ENCODE assay signal across 14 cellular contexts in genomic region chr14:68638817-68639517, GRCh38.
DNase-seq lines count a peak whose midpoint lies in the region; ATAC-seq and TF ChIP-seq lines count a peak whose summit lies in the region.
"Had no signal": no experiment of that assay in that cellular context is flagged by ENCODE, and none has a peak within 500 bp of the region (broad histone marks: within the 10 kb centered on the region; RNA-seq: fewer than 3 reads in every experiment).

No MANE protein-coding gene starts in this region.

- H3K27ac ChIP-seq in GM23338 (ENCODE audit: low read depth) (no peak overlapping the region), liver (ENCODE audit: low read depth in 1 of 2, low read length in 2 of 2) (peak overlapping the region; percentile 7 to 40), smooth muscle cell (ENCODE audit: low read depth) (peak overlapping the region; percentile 37)
- H3K27ac ChIP-seq: brain microvascular endothelial cell had no signal

- H4K20me1 ChIP-seq in GM23338 (replicated peaks; ENCODE audit: insufficient read depth) (no peaks in the 10 kb centered on the region), smooth muscle cell (ENCODE audit: low read depth) (no peaks in the 10 kb centered on the region)

- H3K79me2 ChIP-seq in GM23338 (replicated peaks; ENCODE audit: insufficient read depth) (no peaks in the 10 kb centered on the region), smooth muscle cell (ENCODE audit: low read depth) (no peaks in the 10 kb centered on the region)

- WGBS in liver = 68% methylated on average over 6 of the region's 6 CpGs
- 79% methylated on average over 6 of the region's 6 CpGs for WGBS in smooth muscle cell (ENCODE audit: low lambda C conversion rate)

- TF ChIP-seq CTCF in GM23338 (conservative IDR thresholded peaks at IDR 0.05; ENCODE audit: low read depth in 2 of 2) = no peak
- no peak for TF ChIP-seq CTCF in liver (IDR thresholded peaks at IDR 0.05; ENCODE audit: low read depth, low read length, missing input control)
- TF ChIP-seq CTCF in smooth muscle cell (IDR thresholded peaks at IDR 0.05; ENCODE audit: borderline replicate concordance, insufficient read depth, poor library complexity, severe bottlenecking) = no peak
- TF ChIP-seq CTCF in GM20000 (IDR thresholded peaks at IDR 0.05; ENCODE audit: extremely low read depth, missing control alignments) = no peak

- H3K27me3 ChIP-seq in GM23338 (ENCODE audit: insufficient read depth) = no peaks in the 10 kb centered on the region
- H3K27me3 ChIP-seq in liver (ENCODE audit: control insufficient read depth in 4 of 4, insufficient read depth in 4 of 4, low read length in 3 of 4) = no peaks in the 10 kb centered on the region
- H3K27me3 ChIP-seq in smooth muscle cell (ENCODE audit: low read depth) = no peaks in the 10 kb centered on the region
- H3K27me3 ChIP-seq: brain microvascular endothelial cell had no signal

- H2AFZ ChIP-seq in GM23338 (peak overlapping the region; percentile 74), smooth muscle cell (ENCODE audit: low read depth) (peak overlapping the region; percentile 78)

- ATAC-seq in GM23338 = peak; percentile 40; the same call in 2 of the 3 replicates
- ATAC-seq: naive thymus-derived CD4-positive, alpha-beta T cell had no signal

- H3K36me3 ChIP-seq in GM23338 (ENCODE audit: insufficient read depth) (no peaks in the 10 kb centered on the region; the same call in 1 of the 2 replicates), liver (ENCODE audit: control insufficient read depth in 4 of 4, insufficient read depth in 3 of 4, low read depth in 1 of 4, low read length in 3 of 4) (no peaks in the 10 kb centered on the region), smooth muscle cell (ENCODE audit: low read depth) (no peaks in the 10 kb centered on the region)
- H3K36me3 ChIP-seq: brain microvascular endothelial cell had no signal

- TF ChIP-seq RAD21 in liver (IDR thresholded peaks at IDR 0.05) = no peak

- H3K27ac Mint-ChIP-seq in GM23338 = no peak overlapping the region
- H3K27ac Mint-ChIP-seq: naive thymus-derived CD4-positive, alpha-beta T cell; T-helper 2 cell treated with Interferon-gamma antibody and Interleukin-4, amounts not matched to agents 5 μg/mL and 100 μg/mL, for 36 hours had no signal

- no peak for DNase-seq in GM23338 (ENCODE audit: low spot score)
- DNase-seq in ecto neural progenitor cell (ENCODE audit: low spot score) = peak; percentile 25
- no peak for DNase-seq in smooth muscle cell (lab: John Stamatoyannopoulos, UW; ENCODE audit: unreplicated experiment)
- DNase-seq in stimulated activated CD4-positive, alpha-beta T cell treated with anti-CD3 and anti-CD28 coated beads, Interleukin-1b, Interleukin-23, amount 100 ng/mL, for 48 hours = no peak
- DNase-seq in GM20000 (ENCODE audit: low spot score) = no peak
- no peak for DNase-seq in SKM-1 (lab: John Stamatoyannopoulos, UW; ENCODE audit: unreplicated experiment)
- no peak for DNase-seq in A172 (ENCODE audit: low spot score)
- DNase-seq: brain microvascular endothelial cell, Karpas-422, NCI-H187, NCI-H526 had no signal

- H3K9me3 ChIP-seq in liver (ENCODE audit: control insufficient read depth in 4 of 4, low read length in 3 of 4) = peaks cover 0 to 8% (median 1%) of the 10 kb centered on the region in 4 donors
- H3K9me3 ChIP-seq in smooth muscle cell (replicated peaks; ENCODE audit: low read depth) = no peaks in the 10 kb centered on the region

- peaks cover 13% of the 10 kb centered on the region; the same call in 2 of the 3 replicates for H3K36me3 Mint-ChIP-seq in GM23338 (ENCODE audit: low read depth)

- H3K4me1 ChIP-seq in GM23338 (ENCODE audit: insufficient read depth) = peaks cover 8% of the 10 kb centered on the region; the same call in 1 of the 2 replicates
- H3K4me1 ChIP-seq in liver (ENCODE audit: control insufficient read depth in 4 of 4, insufficient read depth in 4 of 4, low read length in 3 of 4) = peaks cover 10 to 14% (median 10%) of the 10 kb centered on the region in 4 donors
- H3K4me1 ChIP-seq in smooth muscle cell (ENCODE audit: low read depth) = peaks cover 7% of the 10 kb centered on the region

- peaks cover 27% of the 10 kb centered on the region for H3K9me3 Mint-ChIP-seq in GM23338

- peaks cover 10% of the 10 kb centered on the region for H3K4me1 Mint-ChIP-seq in GM23338

- H3K27me3 Mint-ChIP-seq in GM23338 (ENCODE audit: insufficient read depth, low read depth, poor library complexity) = peaks cover 2% of the 10 kb centered on the region

- H3K9ac ChIP-seq in liver (ENCODE audit: low read depth in 1 of 2, low read length in 2 of 2) (no peak overlapping the region), smooth muscle cell (ENCODE audit: low read depth) (no peak overlapping the region)

- H3K9me2 ChIP-seq in GM23338 (ENCODE audit: insufficient read depth) = no peaks in the 10 kb centered on the region

- no peak overlapping the region for H3K4me3 ChIP-seq in GM23338
- H3K4me3 ChIP-seq in liver (ENCODE audit: low read depth in 1 of 3, low read length in 3 of 3) = no peak overlapping the region
- no peak overlapping the region for H3K4me3 ChIP-seq in smooth muscle cell

- H3F3A ChIP-seq in GM23338 (replicated peaks; ENCODE audit: low read depth) (no peaks in the 10 kb centered on the region), smooth muscle cell (ENCODE audit: low read depth) (peaks cover 14% of the 10 kb centered on the region)

- no peak overlapping the region for H3K4me3 Mint-ChIP-seq in GM23338
- H3K4me3 Mint-ChIP-seq: naive thymus-derived CD4-positive, alpha-beta T cell; T-helper 2 cell treated with Interferon-gamma antibody and Interleukin-4, amounts not matched to agents 5 μg/mL and 100 μg/mL, for 36 hours had no signal

- peak overlapping the region; percentile 38; the same call in 1 of the 2 replicates for H3K4me2 ChIP-seq in GM23338
- no peak overlapping the region for H3K4me2 ChIP-seq in smooth muscle cell

TF ChIP-seq in GM23338, 12 proteins besides CTCF, POLR2A, EP300 and RAD21:
- TF ChIP-seq STAT1 (IDR thresholded peaks at IDR 0.05; ENCODE audit: unreplicated experiment) = no peak
- TF ChIP-seq, protein P1, sequence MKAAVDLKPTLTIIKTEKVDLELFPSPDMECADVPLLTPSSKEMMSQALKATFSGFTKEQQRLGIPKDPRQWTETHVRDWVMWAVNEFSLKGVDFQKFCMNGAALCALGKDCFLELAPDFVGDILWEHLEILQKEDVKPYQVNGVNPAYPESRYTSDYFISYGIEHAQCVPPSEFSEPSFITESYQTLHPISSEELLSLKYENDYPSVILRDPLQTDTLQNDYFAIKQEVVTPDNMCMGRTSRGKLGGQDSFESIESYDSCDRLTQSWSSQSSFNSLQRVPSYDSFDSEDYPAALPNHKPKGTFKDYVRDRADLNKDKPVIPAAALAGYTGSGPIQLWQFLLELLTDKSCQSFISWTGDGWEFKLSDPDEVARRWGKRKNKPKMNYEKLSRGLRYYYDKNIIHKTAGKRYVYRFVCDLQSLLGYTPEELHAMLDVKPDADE (IDR thresholded peaks at IDR 0.05) = no peak

TF ChIP-seq in liver, 16 proteins besides CTCF, POLR2A, EP300 and RAD21:
- peak in 1 of 2 donors; percentile 4 for TF ChIP-seq RXRA (IDR thresholded peaks at IDR 0.05)
- TF ChIP-seq HNF4A (conservative IDR thresholded peaks at IDR 0.05) = no peak
